8 cellular contexts compared by ENCODE assay signal in the genomic region with DNA sequence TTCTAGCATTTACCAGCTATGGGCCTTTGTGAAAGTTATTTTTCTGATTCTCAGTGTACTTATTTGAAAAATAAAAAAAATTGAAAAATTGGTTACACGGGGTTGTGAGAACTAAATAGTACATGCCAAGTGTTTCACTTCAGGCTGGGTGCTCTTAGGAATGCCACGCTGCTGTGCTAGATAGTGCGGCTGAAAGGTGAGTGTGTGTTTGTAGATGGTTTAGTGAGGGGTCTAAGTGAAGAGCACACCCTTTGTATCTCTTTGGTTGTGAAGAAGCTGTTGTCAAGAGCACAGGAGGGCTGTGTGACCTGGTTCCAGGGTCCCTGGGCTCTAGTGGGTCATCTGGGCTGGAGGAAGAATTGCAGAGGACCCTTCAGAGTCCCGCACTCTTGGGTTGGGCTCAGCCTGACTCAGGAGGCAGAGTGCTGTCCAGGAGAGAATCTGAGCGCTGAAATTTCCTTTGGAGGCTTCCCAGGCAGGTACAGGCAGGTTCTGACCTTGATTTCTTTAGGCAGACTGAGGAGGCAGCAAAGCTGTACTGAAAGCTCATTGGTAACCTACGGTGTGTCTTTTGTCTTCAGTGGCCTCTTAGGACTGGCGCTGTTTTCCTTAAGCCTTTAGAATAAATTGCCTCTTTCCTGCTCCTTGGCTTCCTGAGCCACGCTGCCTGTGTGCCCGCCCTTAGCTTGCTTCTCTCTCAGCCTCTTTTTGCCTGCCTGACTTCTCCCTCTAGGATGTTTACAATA. TPM values are rescaled to one million over a fixed set of nuclear protein-coding genes. Genes with fewer than 3 reads are reported as not detected.
DNase-seq lines count a peak whose midpoint lies in the region; ATAC-seq, FAIRE-seq and TF ChIP-seq lines count a peak whose summit lies in the region.
"Had no signal": no experiment of that assay in that cellular context is flagged by ENCODE, and none has a peak within 500 bp of the region (broad histone marks: within the 10 kb centered on the region; RNA-seq: fewer than 3 reads in every experiment).

No MANE protein-coding gene starts in this region.

- DNase-seq in NCI-H1436 treated with DMSO at 0.1 percent for 48 hours (lab: John Stamatoyannopoulos, UW) (peak; percentile 20), body of pancreas (peak in 2 of 4 donors; percentile 19 to 33), suprapubic skin (ENCODE audit: low spot score in 2 of 2) (no peak), H54 (ENCODE audit: insufficient read length, low spot score) (no peak), NCI-H510A (lab: John Stamatoyannopoulos, UW) (no peak)
- DNase-seq: stimulated activated CD4-positive, alpha-beta T cell treated with anti-CD3 and anti-CD28 coated beads, Interleukin-2, amount 100 ng/mL, for 48 hours had no signal

- no peaks in the 10 kb centered on the region for H3K36me3 ChIP-seq in body of pancreas (replicated peaks in 1 of 2; ENCODE audit: insufficient read depth in 1 of 2, low read depth in 2 of 2)
- no peaks in the 10 kb centered on the region for H3K36me3 ChIP-seq in suprapubic skin

- H3K4me3 ChIP-seq in body of pancreas (no peak overlapping the region), suprapubic skin (peak overlapping the region; percentile 3)

- H3K27ac ChIP-seq in body of pancreas (peak overlapping the region in 3 of 4 donors; percentile 11 to 74 (median 67)), layer of hippocampus (ENCODE audit: low read depth, low read length) (peak overlapping the region; percentile 79), suprapubic skin (peak overlapping the region; percentile 34)

- H3K4me1 ChIP-seq in body of pancreas = peaks cover 68% of the 10 kb centered on the region
- peaks cover 42% of the 10 kb centered on the region for H3K4me1 ChIP-seq in suprapubic skin

- TF ChIP-seq CTCF in body of pancreas (IDR thresholded peaks at IDR 0.05) (no peak), suprapubic skin (IDR thresholded peaks at IDR 0.05) (no peak)

- FAIRE-seq in H54 (lab: Jason Lieb, UNC) = no peak

- H3K27me3 ChIP-seq in body of pancreas = no peaks in the 10 kb centered on the region
- no peaks in the 10 kb centered on the region for H3K27me3 ChIP-seq in layer of hippocampus (ENCODE audit: control insufficient read depth, insufficient read depth, low read length)
- H3K27me3 ChIP-seq in suprapubic skin = no peaks in the 10 kb centered on the region

- TF ChIP-seq POLR2A in body of pancreas (IDR thresholded peaks at IDR 0.05) = no peak
- no peak for TF ChIP-seq POLR2A in suprapubic skin (IDR thresholded peaks at IDR 0.05)
- TF ChIP-seq POLR2A in H54 (IDR thresholded peaks at IDR 0.05; ENCODE audit: low read depth, low read length) = no peak

- ATAC-seq in body of pancreas (peak; percentile 30), GM19351 (IDR thresholded peaks at IDR 0.05; ENCODE audit: unreplicated experiment) (no peak)

- intact Hi-C loops in body of pancreas (cut with DNase I) = no loop called here

- H3K9me3 ChIP-seq in body of pancreas (no peaks in the 10 kb centered on the region), suprapubic skin (no peaks in the 10 kb centered on the region)

- no peak for TF ChIP-seq EP300 in suprapubic skin (IDR thresholded peaks at IDR 0.05)

- WGBS in body of pancreas, 2 donors = 20 to 28% methylated on average over 9 of the region's 9 CpGs
- WGBS in suprapubic skin = 36% methylated on average over 9 of the region's 9 CpGs

RNA-seq across cellular contexts. Expression of gene MAP4K4, which starts 44.4 kb away (rescaled TPM):
- total RNA-seq in body of pancreas (10 to 100 TPM; 22.1 to 25.1 TPM), suprapubic skin (10 to 100 TPM; 29.6 to 56.6 (median 38.2) TPM)
